In the genomic region with DNA sequence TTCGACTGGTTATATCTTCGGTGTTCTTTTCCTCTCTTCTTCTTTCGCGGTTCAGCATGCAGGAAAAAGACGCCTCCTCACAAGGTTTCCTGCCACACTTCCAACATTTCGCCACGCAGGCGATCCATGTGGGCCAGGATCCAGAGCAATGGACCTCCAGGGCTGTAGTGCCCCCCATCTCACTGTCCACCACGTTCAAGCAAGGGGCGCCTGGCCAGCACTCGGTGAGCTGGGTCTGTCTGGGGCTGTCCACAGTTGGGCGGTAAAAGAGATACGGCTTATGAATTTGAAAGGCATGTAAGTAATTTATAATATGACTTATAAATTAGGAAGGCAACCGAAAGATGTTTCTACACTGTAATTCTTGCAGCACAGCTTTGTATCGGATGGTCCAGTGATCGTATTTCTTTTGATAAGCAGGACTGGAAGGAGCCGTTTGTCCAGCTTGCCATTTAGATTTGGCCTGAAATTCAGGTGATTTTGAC, we compare ENCODE assay signal across 8 cellular contexts. TPM values are rescaled to one million over a fixed set of nuclear protein-coding genes. Genes with fewer than 3 reads are reported as not detected.
DNase-seq lines count a peak whose midpoint lies in the region; ATAC-seq and TF ChIP-seq lines count a peak whose summit lies in the region.

No MANE protein-coding gene starts in this region.

- H3K27me3 ChIP-seq in PC-9 (ENCODE audit: insufficient read depth, low read depth) = no peaks in the 10 kb centered on the region

- H3F3A ChIP-seq in PC-9 (ENCODE audit: insufficient read depth, low read depth) = peaks cover 16% of the 10 kb centered on the region

- no peaks in the 10 kb centered on the region for H3K9me3 ChIP-seq in PC-9 (ENCODE audit: insufficient read depth, low read depth)

- H3K27me3 Mint-ChIP-seq in endothelial cell (ENCODE audit: unreplicated experiment) = peaks cover 5% of the 10 kb centered on the region
- peaks cover 0 to 9% (median 0%) of the 10 kb centered on the region in 5 donors for H3K27me3 Mint-ChIP-seq in naive thymus-derived CD8-positive, alpha-beta T cell

- H3K4me1 Mint-ChIP-seq in endothelial cell (ENCODE audit: unreplicated experiment) = peaks cover 17% of the 10 kb centered on the region
- peaks cover 7 to 25% (median 24%) of the 10 kb centered on the region in 4 donors for H3K4me1 Mint-ChIP-seq in naive thymus-derived CD8-positive, alpha-beta T cell

- intact Hi-C loops in PC-9 (cut with micrococcal nuclease; ENCODE audit: unreplicated experiment) = loop anchor here (1.0 to 10.0 kb wide), 6 partner anchors 38 to 377 kb away; partner anchors contain the start of genes ANKRD13C, LRRC40 and SRSF11

- in situ Hi-C loops in G401 (cut with HindIII; ENCODE audit: low sequenced_read_pairs) = no loop called here

- peak; percentile 5 for DNase-seq in stimulated activated CD8-positive, alpha-beta memory T cell treated with anti-CD3 and anti-CD28 coated beads, Interleukin-15, amount 100 ng/mL, for 24 hours (ENCODE audit: low read depth)
- DNase-seq in stimulated activated CD8-positive, alpha-beta memory T cell treated with anti-CD3 and anti-CD28 coated beads, Interleukin-4, amount 100 ng/mL, for 48 hours = no peak
- peak in 1 of 2 experiments; percentile 56 for DNase-seq in PC-9
- no peak for DNase-seq in endothelial cell (ENCODE audit: low spot score)
- no peak for DNase-seq in naive thymus-derived CD8-positive, alpha-beta T cell
- DNase-seq in G401 (ENCODE audit: low spot score) = no peak
- no peak for DNase-seq in cerebellar cortex (ENCODE audit: low spot score)

- POLR2A ChIA-PET in PC-9 (lab: Charles Lee; ENCODE audit: unreplicated experiment) = interaction anchor here (0.6 to 2.8 kb wide), 6 partner anchors 16 to 663 kb away, joined by 3 to 33 read pairs (median 5); partner anchors contain the start of gene ANKRD13C
- POLR2A ChIA-PET in naive thymus-derived CD8-positive, alpha-beta T cell (lab: Charles Lee) = interaction anchor here (0.6 to 4.1 kb wide), 8 partner anchors 57 to 670 kb away, joined by 3 to 69 read pairs (median 4); partner anchors contain the start of genes ANKRD13C, LRRC40, SRSF11 and ZRANB2

- peak overlapping the region; percentile 81 for H3K27ac ChIP-seq in PC-9

- H2AFZ ChIP-seq in PC-9 = peak overlapping the region; percentile 81

- peaks cover 36% of the 10 kb centered on the region for H3K79me2 ChIP-seq in PC-9 (ENCODE audit: low read depth)

- ATAC-seq in naive thymus-derived CD8-positive, alpha-beta T cell = peak in 1 of 2 donors; percentile 8
- no peak for ATAC-seq in GM18861 (IDR thresholded peaks at IDR 0.05; ENCODE audit: unreplicated experiment)

- peaks cover 22% of the 10 kb centered on the region for H3K36me3 ChIP-seq in PC-9 (ENCODE audit: low read depth)

- TF ChIP-seq CTCF in PC-9 (conservative IDR thresholded peaks at IDR 0.05) = no peak
- no peak for TF ChIP-seq CTCF in endothelial cell (IDR thresholded peaks at IDR 0.05; ENCODE audit: unreplicated experiment)

- no peaks in the 10 kb centered on the region for H3K36me3 Mint-ChIP-seq in endothelial cell (ENCODE audit: low read depth, unreplicated experiment)
- no peaks in the 10 kb centered on the region for H3K36me3 Mint-ChIP-seq in naive thymus-derived CD8-positive, alpha-beta T cell

- peak overlapping the region; percentile 90 for H3K4me2 ChIP-seq in PC-9

- peak overlapping the region; percentile 99 for H3K27ac Mint-ChIP-seq in endothelial cell (ENCODE audit: unreplicated experiment)
- H3K27ac Mint-ChIP-seq in naive thymus-derived CD8-positive, alpha-beta T cell = peak overlapping the region; percentile 87 to 99 (median 97)

- peaks cover 21% of the 10 kb centered on the region for H4K20me1 ChIP-seq in PC-9 (ENCODE audit: insufficient read depth)

- no peaks in the 10 kb centered on the region for H3K9me3 Mint-ChIP-seq in endothelial cell (ENCODE audit: unreplicated experiment)
- H3K9me3 Mint-ChIP-seq in naive thymus-derived CD8-positive, alpha-beta T cell = no peaks in the 10 kb centered on the region

- peaks cover 22% of the 10 kb centered on the region for H3K4me1 ChIP-seq in PC-9 (replicated peaks; ENCODE audit: insufficient read depth)

- H3K4me3 ChIP-seq in PC-9 = peak overlapping the region; percentile 83

- peak overlapping the region; percentile 100 for H3K4me3 Mint-ChIP-seq in endothelial cell (ENCODE audit: unreplicated experiment)
- peak overlapping the region; percentile 89 to 99 (median 96) for H3K4me3 Mint-ChIP-seq in naive thymus-derived CD8-positive, alpha-beta T cell

- no peaks in the 10 kb centered on the region for H3K9me2 ChIP-seq in PC-9 (ENCODE audit: insufficient read depth)

- CTCF ChIA-PET in PC-9 (lab: Charles Lee) = no interaction called here

- BruUV-seq in PC-9 (replicated peaks; lab: Mats Ljungman, UMichigan) = TSS peak; percentile 71

RNA-seq across cellular contexts. Expression of gene CTH, which starts 0.3 kb away (rescaled TPM):
- total RNA-seq in PC-9 (2021) = 21.7 and 33.9 TPM in 2 replicates
- 20.2 TPM for total RNA-seq in endothelial cell (ENCODE audit: unreplicated experiment)
- total RNA-seq in naive thymus-derived CD8-positive, alpha-beta T cell = 1 to 10 TPM; 4.3 to 4.7 TPM
- 1 to 10 TPM; 2.7 to 4.0 (median 3.1) TPM for polyA plus RNA-seq in naive thymus-derived CD8-positive, alpha-beta T cell
- total RNA-seq in G401 (2014; rRNA removed; shearing (Covaris generic)) = 3.0 and 9.7 TPM in 2 replicates

RNA-seq across cellular contexts. Expression of gene ANKRD13C, which starts 56.9 kb away (rescaled TPM):
- total RNA-seq in PC-9 (2021) = 19.4 and 24.3 TPM in 2 replicates
- total RNA-seq in endothelial cell (ENCODE audit: unreplicated experiment) = 20.9 TPM
- total RNA-seq in naive thymus-derived CD8-positive, alpha-beta T cell = 10 to 100 TPM; 30.3 to 33.0 TPM
- 10 to 100 TPM in 2 of 3 donors, 1 to 10 TPM in 1; 9.2 to 14.9 (median 10.5) TPM for polyA plus RNA-seq in naive thymus-derived CD8-positive, alpha-beta T cell
- total RNA-seq in G401 (2014; rRNA removed; shearing (Covaris generic)) = 14.9 and 19.9 TPM in 2 replicates
